9 cellular contexts compared by ENCODE assay signal in the genomic region with DNA sequence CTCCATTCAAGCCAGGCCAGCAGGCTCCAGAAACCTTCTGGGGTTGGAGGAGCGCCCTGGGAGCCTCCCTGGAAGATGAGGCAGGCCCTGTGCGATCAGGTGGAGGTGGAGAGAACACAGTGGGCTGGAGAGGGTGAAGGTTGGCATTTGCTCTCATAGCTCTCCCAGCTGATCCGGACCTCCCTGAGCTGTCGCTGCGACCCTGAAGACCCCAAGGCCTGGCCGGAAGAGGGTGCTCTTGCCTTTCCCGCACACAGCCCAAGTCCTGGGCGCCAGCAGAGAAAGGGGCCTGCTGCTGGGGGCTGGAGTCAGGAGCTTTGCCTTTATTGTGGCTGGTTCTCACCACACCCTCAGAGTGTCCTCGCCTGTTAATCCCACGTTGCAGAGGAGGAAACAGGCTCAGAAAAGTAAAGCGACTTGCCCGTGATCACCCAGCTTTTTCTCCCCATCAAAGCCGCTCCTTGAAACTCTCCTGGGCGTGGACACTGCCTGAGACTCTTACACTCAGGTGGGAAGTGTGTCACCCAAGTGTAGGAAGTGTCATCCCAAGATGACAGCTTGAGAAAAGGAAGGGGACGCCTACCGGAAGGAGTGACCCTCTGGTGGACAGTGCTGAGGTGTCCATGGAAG. TPM values are rescaled to one million over a fixed set of nuclear protein-coding genes. Genes with fewer than 3 reads are reported as not detected.
A peak's percentile ranks its signal among the peaks of the same experiment; 100 is the strongest.
DNase-seq lines count a peak whose midpoint lies in the region; ATAC-seq and TF ChIP-seq lines count a peak whose summit lies in the region.
"Had no signal": no experiment of that assay in that cellular context is flagged by ENCODE, and none has a peak within 500 bp of the region (broad histone marks: within the 10 kb centered on the region; RNA-seq: fewer than 3 reads in every experiment).

No MANE protein-coding gene starts in this region.

- peaks cover 55% of the 10 kb centered on the region for H3K4me1 ChIP-seq in BLaER1
- H3K4me1 ChIP-seq in ectodermal cell (ENCODE audit: control insufficient read depth, insufficient read depth, low read length) = peaks cover 50% of the 10 kb centered on the region
- peaks cover 17% of the 10 kb centered on the region for H3K4me1 ChIP-seq in mesenchymal stem cell (ENCODE audit: control insufficient read depth, insufficient read depth, low read depth, low read length)
- H3K4me1 ChIP-seq: SJSA1 had no signal

- TF ChIP-seq POLR2A in NB4 (IDR thresholded peaks at IDR 0.05; ENCODE audit: extremely low read depth, insufficient read length) = no peak

- no peak overlapping the region for H3K23ac ChIP-seq in mesenchymal stem cell (ENCODE audit: low read length in 2 of 2)

- peak overlapping the region; percentile 19 for H4K8ac ChIP-seq in mesenchymal stem cell (ENCODE audit: low read length)

- H3K27ac ChIP-seq in BLaER1 (no peak overlapping the region), ectodermal cell (ENCODE audit: insufficient read depth, low read depth, low read length, poor library complexity, severe bottlenecking) (peak overlapping the region; percentile 26), mesenchymal stem cell (ENCODE audit: low read length, poor library complexity, severe bottlenecking) (no peak overlapping the region)
- H3K27ac ChIP-seq: SJSA1 had no signal

- H3K14ac ChIP-seq in mesenchymal stem cell (ENCODE audit: low read length in 2 of 2) = no peak overlapping the region

- 39 to 41% methylated on average over 16 of the region's 16 CpGs for WGBS in ectodermal cell, 2 experiments
- 32% methylated on average over 16 of the region's 16 CpGs for WGBS in mesenchymal stem cell

- no peak overlapping the region for H2BK15ac ChIP-seq in mesenchymal stem cell (ENCODE audit: low read depth, poor library complexity, severe bottlenecking)

- no peak overlapping the region for H2AFZ ChIP-seq in mesenchymal stem cell (ENCODE audit: low read depth, low read length)

- H2BK5ac ChIP-seq in mesenchymal stem cell (ENCODE audit: low read depth, low read length, poor library complexity, severe bottlenecking) = no peak overlapping the region

- H3K36me3 ChIP-seq in BLaER1 = no peaks in the 10 kb centered on the region
- H3K36me3 ChIP-seq in ectodermal cell (ENCODE audit: control insufficient read depth, insufficient read depth, low read length) = no peaks in the 10 kb centered on the region
- no peaks in the 10 kb centered on the region for H3K36me3 ChIP-seq in mesenchymal stem cell (ENCODE audit: control insufficient read depth in 1 of 2, insufficient read depth in 2 of 2, low read depth in 1 of 2, low read length in 2 of 2)
- H3K36me3 ChIP-seq: SJSA1 had no signal

- H3K79me1 ChIP-seq in mesenchymal stem cell (replicated peaks; ENCODE audit: low read length, poor library complexity, severe bottlenecking) = no peaks in the 10 kb centered on the region

- CTCF ChIA-PET in activated CD4-positive, alpha-beta memory T cell treated with anti-CD3 and anti-CD28 coated beads for 36 hours (lab: Charles Lee) = interaction anchor here (1.4 to 6.3 kb wide), 3 partner anchors 48 to 139 kb away, joined by 11 to 101 read pairs (median 68); no protein-coding TSS in a partner anchor

- intact Hi-C loops in activated CD4-positive, alpha-beta memory T cell treated with anti-CD3 and anti-CD28 coated beads for 36 hours (cut with micrococcal nuclease) = loop anchor here (5.0 kb wide), 2 partner anchors 213 to 333 kb away; no protein-coding TSS in a partner anchor

- no peaks in the 10 kb centered on the region for H3K27me3 ChIP-seq in BLaER1
- no peaks in the 10 kb centered on the region for H3K27me3 ChIP-seq in ectodermal cell (ENCODE audit: control insufficient read depth, insufficient read depth, low read length, poor library complexity, severe bottlenecking)
- peaks cover 0 to 32% of the 10 kb centered on the region in 2 experiments for H3K27me3 ChIP-seq in mesenchymal stem cell (ENCODE audit: control insufficient read depth in 1 of 2, insufficient read depth in 1 of 2, low read length in 2 of 2)
- H3K27me3 ChIP-seq: SJSA1 had no signal

- peak overlapping the region; percentile 38 to 95 for H2BK12ac ChIP-seq in mesenchymal stem cell (ENCODE audit: low read length in 2 of 2)

- H3K27ac Mint-ChIP-seq in activated CD4-positive, alpha-beta memory T cell treated with anti-CD3 and anti-CD28 coated beads for 36 hours = no peak overlapping the region

- H3K4me3 Mint-ChIP-seq in activated CD4-positive, alpha-beta memory T cell treated with anti-CD3 and anti-CD28 coated beads for 36 hours = no peak overlapping the region

- H2BK120ac ChIP-seq in mesenchymal stem cell (ENCODE audit: low read depth, low read length) = no peak overlapping the region

- H3K4me3 ChIP-seq in BLaER1 (no peak overlapping the region), NB4 (ENCODE audit: low read depth, low read length) (no peak overlapping the region), ectodermal cell (ENCODE audit: insufficient read depth, low read depth, low read length) (peak overlapping the region; percentile 9), mesenchymal stem cell (ENCODE audit: insufficient read depth in 1 of 2, low read depth in 1 of 2, low read length in 2 of 2) (no peak overlapping the region)
- H3K4me3 ChIP-seq: SJSA1 had no signal

- POLR2A ChIA-PET in activated CD4-positive, alpha-beta memory T cell treated with anti-CD3 and anti-CD28 coated beads for 36 hours (lab: Charles Lee) = interaction anchor here (0.6 kb wide), 1 partner anchor 7 kb away, joined by 3 read pairs; no protein-coding TSS in a partner anchor

- no peak overlapping the region for H4K91ac ChIP-seq in mesenchymal stem cell (ENCODE audit: low read length)

- no peaks in the 10 kb centered on the region for H4K20me1 ChIP-seq in BLaER1

- H2AK5ac ChIP-seq in mesenchymal stem cell (ENCODE audit: low read length, severe bottlenecking) = no peak overlapping the region

- H3K4ac ChIP-seq in mesenchymal stem cell (ENCODE audit: low read depth in 1 of 2, low read length in 2 of 2) = no peak overlapping the region

- peak; percentile 72 for TF ChIP-seq CTCF in NB4 (IDR thresholded peaks at IDR 0.05; ENCODE audit: low read depth, low read length)

- DNase-seq in NB4 (ENCODE audit: low read depth) = peak; percentile 85
- peak; percentile 60 for DNase-seq in mesenchymal stem cell
- no peak for DNase-seq in DMS153 (lab: John Stamatoyannopoulos, UW)
- DNase-seq in activated CD4-positive, alpha-beta memory T cell treated with anti-CD3 and anti-CD28 coated beads for 36 hours = no peak

- ATAC-seq in HG02571 (IDR thresholded peaks at IDR 0.05; ENCODE audit: unreplicated experiment) (no peak), HG03442 (IDR thresholded peaks at IDR 0.05; ENCODE audit: unreplicated experiment) (no peak)

- H3K4me2 ChIP-seq in BLaER1 (peak overlapping the region; percentile 76), mesenchymal stem cell (ENCODE audit: low read length, poor library complexity, severe bottlenecking) (no peak overlapping the region)

- no peaks in the 10 kb centered on the region for H3K9me3 ChIP-seq in BLaER1
- no peaks in the 10 kb centered on the region for H3K9me3 ChIP-seq in ectodermal cell (ENCODE audit: control insufficient read depth, low read length)
- H3K9me3 ChIP-seq in mesenchymal stem cell (ENCODE audit: control insufficient read depth, low read length) = no peaks in the 10 kb centered on the region
- H3K9me3 ChIP-seq: SJSA1 had no signal

- H3K36me3 Mint-ChIP-seq in activated CD4-positive, alpha-beta memory T cell treated with anti-CD3 and anti-CD28 coated beads for 36 hours = no peaks in the 10 kb centered on the region

- no peaks in the 10 kb centered on the region for H3K9me3 Mint-ChIP-seq in activated CD4-positive, alpha-beta memory T cell treated with anti-CD3 and anti-CD28 coated beads for 36 hours

- H3K9ac ChIP-seq in BLaER1 (peak overlapping the region; percentile 48; the same call in 1 of the 2 replicates), mesenchymal stem cell (ENCODE audit: low read length) (no peak overlapping the region)

- H3K4me1 Mint-ChIP-seq in activated CD4-positive, alpha-beta memory T cell treated with anti-CD3 and anti-CD28 coated beads for 36 hours (ENCODE audit: low read depth) = peaks cover 14% of the 10 kb centered on the region

- H3K27me3 Mint-ChIP-seq in activated CD4-positive, alpha-beta memory T cell treated with anti-CD3 and anti-CD28 coated beads for 36 hours = no peaks in the 10 kb centered on the region

- no peak overlapping the region for H3K18ac ChIP-seq in mesenchymal stem cell (ENCODE audit: low read depth in 1 of 2, low read length in 2 of 2)

RNA-seq across cellular contexts. Expression of a gene that starts 8.6 kb away (rescaled TPM):
- polyA plus RNA-seq in ectodermal cell (2013, experiment 1 of 4) = 1,860 TPM
- 1,954 TPM for polyA plus RNA-seq in ectodermal cell (2013, experiment 2 of 4)
- polyA plus RNA-seq in ectodermal cell (2013, experiment 3 of 4) = 1,946 TPM
- 2,154 TPM for polyA plus RNA-seq in ectodermal cell (2013, experiment 4 of 4)
- polyA plus RNA-seq in mesenchymal stem cell (2013, experiment 1 of 2) = 1,869 TPM
- 1,864 TPM for polyA plus RNA-seq in mesenchymal stem cell (2013, experiment 2 of 2)
- 1,000 to 10,000 TPM; 1,502 to 1,507 TPM for total RNA-seq in activated CD4-positive, alpha-beta memory T cell treated with anti-CD3 and anti-CD28 coated beads for 36 hours

RNA-seq across cellular contexts. Expression of a gene that starts 20.9 kb away (rescaled TPM):
- 26.6 TPM for polyA plus RNA-seq in ectodermal cell (2013, experiment 1 of 4)
- polyA plus RNA-seq in ectodermal cell (2013, experiment 2 of 4) = 19.4 TPM
- polyA plus RNA-seq in ectodermal cell (2013, experiment 3 of 4) = 24.1 TPM
- polyA plus RNA-seq in ectodermal cell (2013, experiment 4 of 4) = 26.8 TPM
- 14.0 TPM for polyA plus RNA-seq in mesenchymal stem cell (2013, experiment 1 of 2)
- polyA plus RNA-seq in mesenchymal stem cell (2013, experiment 2 of 2) = 14.7 TPM
- 10 to 100 TPM; 53.1 to 59.2 TPM for total RNA-seq in activated CD4-positive, alpha-beta memory T cell treated with anti-CD3 and anti-CD28 coated beads for 36 hours

RNA-seq across cellular contexts. Expression of a gene that starts 29.4 kb away (rescaled TPM):
- polyA plus RNA-seq in ectodermal cell (2013, experiment 1 of 4) = 12.4 TPM
- 11.1 TPM for polyA plus RNA-seq in ectodermal cell (2013, experiment 2 of 4)
- polyA plus RNA-seq in ectodermal cell (2013, experiment 3 of 4) = 16.1 TPM
- polyA plus RNA-seq in ectodermal cell (2013, experiment 4 of 4) = 13.6 TPM
- 19.9 TPM for polyA plus RNA-seq in mesenchymal stem cell (2013, experiment 1 of 2)
- polyA plus RNA-seq in mesenchymal stem cell (2013, experiment 2 of 2) = 19.9 TPM
- total RNA-seq in activated CD4-positive, alpha-beta memory T cell treated with anti-CD3 and anti-CD28 coated beads for 36 hours = 1 to 10 TPM; 7.9 to 8.6 TPM

RNA-seq across cellular contexts. Expression of a gene that starts 30.4 kb away (rescaled TPM):
- 8.0 TPM for polyA plus RNA-seq in ectodermal cell (2013, experiment 1 of 4)
- polyA plus RNA-seq in ectodermal cell (2013, experiment 2 of 4) = 7.3 TPM
- polyA plus RNA-seq in ectodermal cell (2013, experiment 3 of 4) = 9.0 TPM
- 10.6 TPM for polyA plus RNA-seq in ectodermal cell (2013, experiment 4 of 4)
- 15.5 TPM for polyA plus RNA-seq in mesenchymal stem cell (2013, experiment 1 of 2)
- 15.1 TPM for polyA plus RNA-seq in mesenchymal stem cell (2013, experiment 2 of 2)
- 10 to 100 TPM; 71.0 to 71.4 TPM for total RNA-seq in activated CD4-positive, alpha-beta memory T cell treated with anti-CD3 and anti-CD28 coated beads for 36 hours

RNA-seq across cellular contexts. Expression of a gene that starts 37.0 kb away (rescaled TPM):
- polyA plus RNA-seq in ectodermal cell (2013, experiment 1 of 4) = 111 TPM
- polyA plus RNA-seq in ectodermal cell (2013, experiment 2 of 4) = 104 TPM
- polyA plus RNA-seq in ectodermal cell (2013, experiment 3 of 4) = 105 TPM
- polyA plus RNA-seq in ectodermal cell (2013, experiment 4 of 4) = 123 TPM
- 32.5 TPM for polyA plus RNA-seq in mesenchymal stem cell (2013, experiment 1 of 2)
- 31.0 TPM for polyA plus RNA-seq in mesenchymal stem cell (2013, experiment 2 of 2)
- 10 to 100 TPM; 17.3 to 19.3 TPM for total RNA-seq in activated CD4-positive, alpha-beta memory T cell treated with anti-CD3 and anti-CD28 coated beads for 36 hours

Comparison
In these comparisons a context has a peak if more than half of its experiments do, and no peak if none do; other contexts are left out.
1. DNase-seq: peak in NB4 (single experiment) and mesenchymal stem cell (single experiment); none in DMS153 (single experiment) and activated CD4-positive, alpha-beta memory T cell treated with anti-CD3 and anti-CD28 coated beads for 36 hours (single experiment).